1 cellular context compared by ENCODE assay signal in the genomic region with DNA sequence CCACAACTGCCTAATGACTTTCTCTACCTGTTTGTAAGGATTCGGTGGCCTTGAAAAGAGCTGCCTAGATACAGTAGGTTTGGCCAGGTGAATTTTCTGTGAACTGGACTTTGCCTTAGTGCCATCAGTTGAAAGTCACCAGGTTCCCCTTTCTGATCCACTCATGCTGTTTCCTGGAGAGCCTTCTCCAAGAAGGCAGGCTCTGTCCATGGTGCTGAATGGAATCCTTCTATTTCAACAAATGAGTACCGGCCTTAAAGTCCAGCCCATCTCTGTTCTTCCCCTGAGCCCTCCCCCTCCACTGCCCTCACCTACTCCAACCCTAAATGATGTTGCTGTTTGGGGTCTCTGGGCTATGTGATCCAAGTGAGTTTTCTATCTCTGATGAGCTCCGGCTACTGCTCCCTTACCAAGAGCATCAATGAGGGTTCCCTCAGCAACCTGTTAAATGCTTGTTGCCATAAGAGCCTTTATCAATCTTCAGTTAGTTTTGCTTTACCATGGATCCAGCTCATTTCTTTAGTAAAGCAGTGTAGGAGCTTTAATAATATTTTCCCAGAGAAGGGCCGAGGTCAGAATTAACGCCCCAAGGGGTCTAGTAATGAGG.
TF ChIP-seq lines count a peak whose summit lies in the region.

No MANE protein-coding gene starts in this region.

TF ChIP-seq in K562, 482 proteins besides CTCF, POLR2A, EP300 and RAD21 (continued from another document):
- TF ChIP-seq, protein P1, sequence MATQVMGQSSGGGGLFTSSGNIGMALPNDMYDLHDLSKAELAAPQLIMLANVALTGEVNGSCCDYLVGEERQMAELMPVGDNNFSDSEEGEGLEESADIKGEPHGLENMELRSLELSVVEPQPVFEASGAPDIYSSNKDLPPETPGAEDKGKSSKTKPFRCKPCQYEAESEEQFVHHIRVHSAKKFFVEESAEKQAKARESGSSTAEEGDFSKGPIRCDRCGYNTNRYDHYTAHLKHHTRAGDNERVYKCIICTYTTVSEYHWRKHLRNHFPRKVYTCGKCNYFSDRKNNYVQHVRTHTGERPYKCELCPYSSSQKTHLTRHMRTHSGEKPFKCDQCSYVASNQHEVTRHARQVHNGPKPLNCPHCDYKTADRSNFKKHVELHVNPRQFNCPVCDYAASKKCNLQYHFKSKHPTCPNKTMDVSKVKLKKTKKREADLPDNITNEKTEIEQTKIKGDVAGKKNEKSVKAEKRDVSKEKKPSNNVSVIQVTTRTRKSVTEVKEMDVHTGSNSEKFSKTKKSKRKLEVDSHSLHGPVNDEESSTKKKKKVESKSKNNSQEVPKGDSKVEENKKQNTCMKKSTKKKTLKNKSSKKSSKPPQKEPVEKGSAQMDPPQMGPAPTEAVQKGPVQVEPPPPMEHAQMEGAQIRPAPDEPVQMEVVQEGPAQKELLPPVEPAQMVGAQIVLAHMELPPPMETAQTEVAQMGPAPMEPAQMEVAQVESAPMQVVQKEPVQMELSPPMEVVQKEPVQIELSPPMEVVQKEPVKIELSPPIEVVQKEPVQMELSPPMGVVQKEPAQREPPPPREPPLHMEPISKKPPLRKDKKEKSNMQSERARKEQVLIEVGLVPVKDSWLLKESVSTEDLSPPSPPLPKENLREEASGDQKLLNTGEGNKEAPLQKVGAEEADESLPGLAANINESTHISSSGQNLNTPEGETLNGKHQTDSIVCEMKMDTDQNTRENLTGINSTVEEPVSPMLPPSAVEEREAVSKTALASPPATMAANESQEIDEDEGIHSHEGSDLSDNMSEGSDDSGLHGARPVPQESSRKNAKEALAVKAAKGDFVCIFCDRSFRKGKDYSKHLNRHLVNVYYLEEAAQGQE (CRISPR knock-in tag; IDR thresholded peaks at IDR 0.05; ENCODE audit: low read depth): peak; percentile 98
- TF ChIP-seq, protein P2, sequence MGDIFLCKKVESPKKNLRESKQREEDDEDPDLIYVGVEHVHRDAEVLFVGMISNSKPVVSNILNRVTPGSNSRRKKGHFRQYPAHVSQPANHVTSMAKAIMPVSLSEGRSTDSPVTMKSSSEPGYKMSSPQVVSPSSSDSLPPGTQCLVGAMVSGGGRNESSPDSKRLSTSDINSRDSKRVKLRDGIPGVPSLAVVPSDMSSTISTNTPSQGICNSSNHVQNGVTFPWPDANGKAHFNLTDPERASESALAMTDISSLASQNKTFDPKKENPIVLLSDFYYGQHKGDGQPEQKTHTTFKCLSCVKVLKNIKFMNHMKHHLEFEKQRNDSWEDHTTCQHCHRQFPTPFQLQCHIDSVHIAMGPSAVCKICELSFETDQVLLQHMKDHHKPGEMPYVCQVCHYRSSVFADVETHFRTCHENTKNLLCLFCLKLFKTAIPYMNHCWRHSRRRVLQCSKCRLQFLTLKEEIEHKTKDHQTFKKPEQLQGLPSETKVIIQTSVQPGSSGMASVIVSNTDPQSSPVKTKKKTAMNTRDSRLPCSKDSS (IDR thresholded peaks at IDR 0.05; ENCODE audit: low read depth, partially characterized antibody): no peak
- TF ChIP-seq TARDBP (IDR thresholded peaks at IDR 0.05): no peak
- TF ChIP-seq CBX2 (IDR thresholded peaks at IDR 0.05; ENCODE audit: insufficient read depth, low read length, poor library complexity, severe bottlenecking): no peak
- TF ChIP-seq ZNF639 (CRISPR knock-in tag; conservative IDR thresholded peaks at IDR 0.05 in 1 of 2, IDR thresholded peaks at IDR 0.05 in 1 of 2): peak in 1 of 2 experiments; percentile 67; a peak in 2 of 4 replicates
- TF ChIP-seq ZNF583 (CRISPR knock-in tag; IDR thresholded peaks at IDR 0.05): no peak; the same call in 1 of the 2 replicates
- no peak for TF ChIP-seq HBP1 (CRISPR knock-in tag; IDR thresholded peaks at IDR 0.05)
- peak; percentile 84; the same call in 1 of the 2 replicates for TF ChIP-seq PRMT5 (CRISPR knock-in tag; IDR thresholded peaks at IDR 0.05)
- no peak for TF ChIP-seq NEUROD1 (IDR thresholded peaks at IDR 0.05; ENCODE audit: borderline replicate concordance, low read depth, low read length, partially characterized antibody)
- no peak for TF ChIP-seq ZNF830 (CRISPR knock-in tag; IDR thresholded peaks at IDR 0.05)
- 0 out of 2 replicates have a peak, but pooled peaks have one; percentile 54 for TF ChIP-seq ZNF589 (CRISPR knock-in tag; IDR thresholded peaks at IDR 0.05; ENCODE audit: low read depth)
- TF ChIP-seq TEAD2 (tag; IDR thresholded peaks at IDR 0.05): no peak
- no peak for TF ChIP-seq FOSL1 (tag; conservative IDR thresholded peaks at IDR 0.05)
- TF ChIP-seq NR3C1 (CRISPR knock-in tag; IDR thresholded peaks at IDR 0.05): no peak
- no peak for TF ChIP-seq ZNF507 (tag; conservative IDR thresholded peaks at IDR 0.05)
- no peak for TF ChIP-seq XRCC4 (IDR thresholded peaks at IDR 0.05; ENCODE audit: extremely low read depth, insufficient read depth, insufficient read length)
- TF ChIP-seq, protein P3, sequence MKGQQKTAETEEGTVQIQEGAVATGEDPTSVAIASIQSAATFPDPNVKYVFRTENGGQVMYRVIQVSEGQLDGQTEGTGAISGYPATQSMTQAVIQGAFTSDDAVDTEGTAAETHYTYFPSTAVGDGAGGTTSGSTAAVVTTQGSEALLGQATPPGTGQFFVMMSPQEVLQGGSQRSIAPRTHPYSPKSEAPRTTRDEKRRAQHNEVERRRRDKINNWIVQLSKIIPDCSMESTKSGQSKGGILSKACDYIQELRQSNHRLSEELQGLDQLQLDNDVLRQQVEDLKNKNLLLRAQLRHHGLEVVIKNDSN (CRISPR knock-in tag; IDR thresholded peaks at IDR 0.05): no peak
